Comparison of ENCODE assay signal across 24 cellular contexts in genomic region chr12:103586791-103587370, GRCh38. TPM values are rescaled to one million over a fixed set of nuclear protein-coding genes. Genes with fewer than 3 reads are reported as not detected.
A peak's percentile ranks its signal among the peaks of the same experiment; 100 is the strongest.
DNase-seq lines count a peak whose midpoint lies in the region; ATAC-seq, FAIRE-seq and TF ChIP-seq lines count a peak whose summit lies in the region.
"Had no signal": no experiment of that assay in that cellular context is flagged by ENCODE, and none has a peak within 500 bp of the region (broad histone marks: within the 10 kb centered on the region; RNA-seq: fewer than 3 reads in every experiment).

A gene with protein sequence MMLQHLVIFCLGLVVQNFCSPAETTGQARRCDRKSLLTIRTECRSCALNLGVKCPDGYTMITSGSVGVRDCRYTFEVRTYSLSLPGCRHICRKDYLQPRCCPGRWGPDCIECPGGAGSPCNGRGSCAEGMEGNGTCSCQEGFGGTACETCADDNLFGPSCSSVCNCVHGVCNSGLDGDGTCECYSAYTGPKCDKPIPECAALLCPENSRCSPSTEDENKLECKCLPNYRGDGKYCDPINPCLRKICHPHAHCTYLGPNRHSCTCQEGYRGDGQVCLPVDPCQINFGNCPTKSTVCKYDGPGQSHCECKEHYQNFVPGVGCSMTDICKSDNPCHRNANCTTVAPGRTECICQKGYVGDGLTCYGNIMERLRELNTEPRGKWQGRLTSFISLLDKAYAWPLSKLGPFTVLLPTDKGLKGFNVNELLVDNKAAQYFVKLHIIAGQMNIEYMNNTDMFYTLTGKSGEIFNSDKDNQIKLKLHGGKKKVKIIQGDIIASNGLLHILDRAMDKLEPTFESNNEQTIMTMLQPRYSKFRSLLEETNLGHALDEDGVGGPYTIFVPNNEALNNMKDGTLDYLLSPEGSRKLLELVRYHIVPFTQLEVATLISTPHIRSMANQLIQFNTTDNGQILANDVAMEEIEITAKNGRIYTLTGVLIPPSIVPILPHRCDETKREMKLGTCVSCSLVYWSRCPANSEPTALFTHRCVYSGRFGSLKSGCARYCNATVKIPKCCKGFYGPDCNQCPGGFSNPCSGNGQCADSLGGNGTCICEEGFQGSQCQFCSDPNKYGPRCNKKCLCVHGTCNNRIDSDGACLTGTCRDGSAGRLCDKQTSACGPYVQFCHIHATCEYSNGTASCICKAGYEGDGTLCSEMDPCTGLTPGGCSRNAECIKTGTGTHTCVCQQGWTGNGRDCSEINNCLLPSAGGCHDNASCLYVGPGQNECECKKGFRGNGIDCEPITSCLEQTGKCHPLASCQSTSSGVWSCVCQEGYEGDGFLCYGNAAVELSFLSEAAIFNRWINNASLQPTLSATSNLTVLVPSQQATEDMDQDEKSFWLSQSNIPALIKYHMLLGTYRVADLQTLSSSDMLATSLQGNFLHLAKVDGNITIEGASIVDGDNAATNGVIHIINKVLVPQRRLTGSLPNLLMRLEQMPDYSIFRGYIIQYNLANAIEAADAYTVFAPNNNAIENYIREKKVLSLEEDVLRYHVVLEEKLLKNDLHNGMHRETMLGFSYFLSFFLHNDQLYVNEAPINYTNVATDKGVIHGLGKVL (N-terminal part only) (plus strand): TSS chr12:103587273. CDS start chr12:103587477, 204 bp downstream.

- H3K27me3 ChIP-seq in heart left ventricle = peaks cover 0 to 3% (median 0%) of the 10 kb centered on the region in 9 donors
- H3K27me3 ChIP-seq in K562 (ENCODE audit: control insufficient read depth in 2 of 2, insufficient read depth in 2 of 2, low read length in 2 of 2) = no peaks in the 10 kb centered on the region
- no peaks in the 10 kb centered on the region for H3K27me3 ChIP-seq in right lobe of liver
- peaks cover 3% of the 10 kb centered on the region for H3K27me3 ChIP-seq in CD4-positive, alpha-beta memory T cell (ENCODE audit: insufficient read depth, low read length)

- H3K36me3 Mint-ChIP-seq in stimulated activated memory B cell treated with anti-CD40 and anti-IgM and Interleukin-4, amounts not matched to agents 10 μg/mL and 1 μg/mL and 100 μg/mL, for 72 hours = no peaks in the 10 kb centered on the region
- no peaks in the 10 kb centered on the region for H3K36me3 Mint-ChIP-seq in CD4-positive, alpha-beta memory T cell

- DNase-seq in left ventricle myocardium superior (peak; percentile 15), heart left ventricle (no peak), K562 (ENCODE audit: extremely low read depth in 1 of 4, low spot score in 3 of 4) (no peak), right lobe of liver (peak in 1 of 3 donors; percentile 46), pons (ENCODE audit: low spot score) (no peak)
- no peak for DNase-seq in CD4-positive, alpha-beta memory T cell
- DNase-seq: DMS153, DND-41, HCEC 1CT, IMR-90, NCI-H1048, NCI-H2029 treated with DMSO at 0.1 percent for 48 hours, NCI-H2227 treated with DMSO at 0.1 percent for 48 hours, NCI-H526 treated with DMSO at 0.1 percent for 48 hours, PC-9, SHP77 had no signal

- H2AFZ ChIP-seq in K562 (ENCODE audit: low read depth, low read length) = no peak within 1 kb of the TSS
- H2AFZ ChIP-seq: GM23248, PC-9 had no signal

- H3K4me1 ChIP-seq in heart left ventricle = no peaks in the 10 kb centered on the region
- no peaks in the 10 kb centered on the region for H3K4me1 ChIP-seq in K562 (replicated peaks in 1 of 2; ENCODE audit: control insufficient read depth in 2 of 2, insufficient read depth in 2 of 2, low read length in 2 of 2)
- H3K4me1 ChIP-seq in right lobe of liver = no peaks in the 10 kb centered on the region
- no peaks in the 10 kb centered on the region for H3K4me1 ChIP-seq in CD4-positive, alpha-beta memory T cell (ENCODE audit: insufficient read depth, low read length)

- CTCF ChIA-PET in K562 (lab: Yijun Ruan, JAX; ENCODE audit: low intra/inter-chr PET ratio) = no interaction called here
- CTCF ChIA-PET in CD4-positive, alpha-beta memory T cell (lab: Charles Lee; ENCODE audit: partially characterized antibody) = no interaction called here

- TF ChIP-seq EP300 in K562 (IDR thresholded peaks at IDR 0.05; ENCODE audit: low read length) = no peak

- H3K4me2 ChIP-seq in K562 (ENCODE audit: insufficient read depth, low read length) = no peak within 1 kb of the TSS
- H3K4me2 ChIP-seq: KMS-11, PC-9 had no signal

- in situ Hi-C loops in K562 (cut with MboI) = no loop called here

- H3K4me3 ChIP-seq in heart left ventricle = no peak within 1 kb of the TSS
- no peak within 1 kb of the TSS for H3K4me3 ChIP-seq in K562
- H3K4me3 ChIP-seq in right lobe of liver = peak within 1 kb of the TSS in 2 of 3 donors; percentile 12 to 29
- no peak within 1 kb of the TSS for H3K4me3 ChIP-seq in CD4-positive, alpha-beta memory T cell (ENCODE audit: low read length in 2 of 2)
- H3K4me3 ChIP-seq: GM23248, PC-9 had no signal

- no peaks in the 10 kb centered on the region for H3K9me3 Mint-ChIP-seq in stimulated activated memory B cell treated with anti-CD40 and anti-IgM and Interleukin-4, amounts not matched to agents 10 μg/mL and 1 μg/mL and 100 μg/mL, for 72 hours
- peaks cover 0 to 3% (median 0%) of the 10 kb centered on the region in 8 donors for H3K9me3 Mint-ChIP-seq in CD4-positive, alpha-beta memory T cell

- H3K4me1 Mint-ChIP-seq in stimulated activated memory B cell treated with anti-CD40 and anti-IgM and Interleukin-4, amounts not matched to agents 10 μg/mL and 1 μg/mL and 100 μg/mL, for 72 hours = no peaks in the 10 kb centered on the region
- no peaks in the 10 kb centered on the region for H3K4me1 Mint-ChIP-seq in CD4-positive, alpha-beta memory T cell

- no peak for TF ChIP-seq RAD21 in K562 (CRISPR knock-in tag; conservative IDR thresholded peaks at IDR 0.05 in 1 of 2, IDR thresholded peaks at IDR 0.05 in 1 of 2)

- POLR2A ChIA-PET in K562 (lab: Yijun Ruan, JAX) = no interaction called here
- POLR2A ChIA-PET in CD4-positive, alpha-beta memory T cell (lab: Charles Lee; ENCODE audit: partially characterized antibody) = no interaction called here

- TF ChIP-seq POLR2A in heart left ventricle (IDR thresholded peaks at IDR 0.05) (no peak), K562 (conservative IDR thresholded peaks at IDR 0.05) (no peak), right lobe of liver (IDR thresholded peaks at IDR 0.05) (no peak)

- ATAC-seq in left ventricle myocardium superior (no peak), heart left ventricle (no peak), K562 (no peak), right lobe of liver (peak; percentile 67 to 81 (median 70))
- peak; percentile 36 for ATAC-seq in stimulated activated memory B cell treated with anti-CD40 and anti-IgM and Interleukin-4, amounts not matched to agents 10 μg/mL and 1 μg/mL and 100 μg/mL, for 72 hours

- H3K9me3 ChIP-seq in heart left ventricle (no peaks in the 10 kb centered on the region), K562 (replicated peaks; ENCODE audit: control insufficient read depth, insufficient read depth, low read depth, low read length) (no peaks in the 10 kb centered on the region), right lobe of liver (no peaks in the 10 kb centered on the region)
- no peaks in the 10 kb centered on the region for H3K9me3 ChIP-seq in CD4-positive, alpha-beta memory T cell (ENCODE audit: control insufficient read depth in 1 of 2, low read length in 2 of 2)

- TF ChIP-seq CTCF in heart left ventricle (IDR thresholded peaks at IDR 0.05) (no peak), K562 (IDR thresholded peaks at IDR 0.05 in 2 of 3, conservative IDR thresholded peaks at IDR 0.05 in 1 of 3; ENCODE audit: insufficient read depth in 2 of 3, low read depth in 1 of 3, low read length in 3 of 3) (no peak), right lobe of liver (IDR thresholded peaks at IDR 0.05) (no peak)

- intact Hi-C loops in left ventricle myocardium superior (cut with micrococcal nuclease) (no loop called here), heart left ventricle (cut with DNase I) (loop anchor here in 3 of 10 donors (5.0 to 10.0 kb wide), 3 partner anchors 45 to 288 kb away; no protein-coding TSS in a partner anchor), K562 (cut with micrococcal nuclease) (loop anchor here (10.0 kb wide), 1 partner anchor 278 kb away; no protein-coding TSS in a partner anchor), right lobe of liver (cut with DNase I) (no loop called here)
- intact Hi-C loops in CD4-positive, alpha-beta memory T cell (cut with micrococcal nuclease) = no loop called here

- H3K36me3 ChIP-seq in heart left ventricle (no peaks in the 10 kb centered on the region), K562 (ENCODE audit: control insufficient read depth, insufficient read depth, low read length) (no peaks in the 10 kb centered on the region), right lobe of liver (no peaks in the 10 kb centered on the region)
- H3K36me3 ChIP-seq in CD4-positive, alpha-beta memory T cell (ENCODE audit: insufficient read depth, low read length) = no peaks in the 10 kb centered on the region

- no peaks in the 10 kb centered on the region for H3K79me2 ChIP-seq in K562 (ENCODE audit: control insufficient read depth, insufficient read depth, low read length)

- no TSS peak for BruUV-seq in K562 (replicated peaks; lab: Mats Ljungman, UMichigan)

- no peak for FAIRE-seq in K562 (lab: Jason Lieb, UNC)

- H3K4me3 Mint-ChIP-seq in stimulated activated memory B cell treated with anti-CD40 and anti-IgM and Interleukin-4, amounts not matched to agents 10 μg/mL and 1 μg/mL and 100 μg/mL, for 72 hours = no peak within 1 kb of the TSS
- H3K4me3 Mint-ChIP-seq in CD4-positive, alpha-beta memory T cell = no peak within 1 kb of the TSS

- H4K20me1 ChIP-seq in K562 (replicated peaks; ENCODE audit: control insufficient read depth, insufficient read depth, low read length) = no peaks in the 10 kb centered on the region

- H3K9ac ChIP-seq in K562 (ENCODE audit: insufficient read depth in 1 of 2, low read depth in 2 of 2, low read length in 2 of 2) = no peak within 1 kb of the TSS
- H3K9ac ChIP-seq: GM23248, KMS-11 had no signal

- H3K9me1 ChIP-seq in K562 (ENCODE audit: control insufficient read depth, insufficient read depth, low read length) = no peaks in the 10 kb centered on the region

- H3K27ac Mint-ChIP-seq in stimulated activated memory B cell treated with anti-CD40 and anti-IgM and Interleukin-4, amounts not matched to agents 10 μg/mL and 1 μg/mL and 100 μg/mL, for 72 hours = no peak within 1 kb of the TSS
- H3K27ac Mint-ChIP-seq in CD4-positive, alpha-beta memory T cell = no peak within 1 kb of the TSS

- H3K27ac ChIP-seq in heart left ventricle (no peak within 1 kb of the TSS), K562 (ENCODE audit: extremely low read depth, low read depth, low read length) (no peak within 1 kb of the TSS), right lobe of liver (peak within 1 kb of the TSS in 1 of 3 donors; percentile 11)
- H3K27ac ChIP-seq in CD4-positive, alpha-beta memory T cell (ENCODE audit: low read depth, low read length) = no peak within 1 kb of the TSS
- H3K27ac ChIP-seq: GM23248, KMS-11, PC-9 had no signal

- 62 to 78% (median 68%) methylated on average over 9 of the region's 9 CpGs for WGBS in heart left ventricle, 4 donors
- under 1% methylated on average over 9 of the region's 9 CpGs for WGBS in K562 (ENCODE audit: insufficient coverage, low coverage, missing lambda C conversion rate)
- WGBS in right lobe of liver (ENCODE audit: insufficient coverage, low coverage, low lambda C conversion rate, missing lambda C conversion rate) = 46% methylated on average over 9 of the region's 9 CpGs

- peaks cover 12% of the 10 kb centered on the region for H3K27me3 Mint-ChIP-seq in stimulated activated memory B cell treated with anti-CD40 and anti-IgM and Interleukin-4, amounts not matched to agents 10 μg/mL and 1 μg/mL and 100 μg/mL, for 72 hours
- peaks cover 3 to 5% of the 10 kb centered on the region in 2 donors for H3K27me3 Mint-ChIP-seq in CD4-positive, alpha-beta memory T cell

RNA-seq across cellular contexts. Expression of the gene that starts here (rescaled TPM):
- total RNA-seq in left ventricle myocardium superior (0.25 TPM), heart left ventricle (1 to 10 TPM in 1 of 9 donors, under 1 TPM in 4, not detected in 4; 0.12 to 3.5 (median 0.37) TPM), K562 (2014; rRNA removed) (not detected in 2 replicates), K562 (2014; rRNA removed; fragmentation: Illumina TruSeq; extraction: Trizol) (not detected in 2 replicates), K562 (2015; rRNA removed; fragmentation: Illumina TruSeq; extraction: Trizol) (not detected in 2 replicates), K562 (2021) (not detected in 2 replicates), right lobe of liver (10 to 100 TPM in 4 of 6 experiments, 1 to 10 TPM in 2; 5.5 to 32.2 (median 18.5) TPM)
- polyA plus RNA-seq in heart left ventricle (not detected), K562 (2011; rRNA removed) (not detected in 2 replicates), K562 (2014; fragmentation: Illumina TruSeq; extraction: Trizol) (not detected in 2 replicates), K562 (2014; fragmentation: Nextera tagmentation; extraction: Ambion mirVana) (under 1 TPM in 1 of 2 experiments, not detected in 1; 0.10 TPM), K562 (2014; rRNA removed) (not detected in 2 replicates)
- not detected in 2 replicates for total RNA-seq in K562 (2011; cell fraction: chromatin; rRNA removed; ENCODE audit: low replicate concordance)
- total RNA-seq in K562 (2011; cell fraction: nucleolus; rRNA removed) = not detected in 2 replicates
- not detected in 2 replicates for total RNA-seq in K562 (2011; cell fraction: nucleoplasm; rRNA removed)
- polyA plus RNA-seq in K562 (2011; cell fraction: cytosol; rRNA removed) = not detected in 2 replicates
- polyA plus RNA-seq in K562 (2011; cell fraction: nucleus; rRNA removed) = not detected in 2 replicates
- polyA plus RNA-seq in K562 (2012) = 0.32 and 1.1 TPM in 2 replicates
- polyA minus RNA-seq in K562 (2011; rRNA and poly(A)+ RNA removed) = not detected in 2 replicates
- polyA minus RNA-seq in K562 (2011; cell fraction: cytosol; rRNA and poly(A)+ RNA removed) = not detected in 2 replicates
- not detected in 2 replicates for polyA minus RNA-seq in K562 (2011; cell fraction: nucleus; rRNA and poly(A)+ RNA removed)
- not detected for total RNA-seq in CD4-positive, alpha-beta memory T cell
- not detected for polyA plus RNA-seq in CD4-positive, alpha-beta memory T cell
- total RNA-seq: A172, GM23248, IMR-90, NCI-H460, PC-9, RPMI7951, SK-MEL-5 had no signal
- polyA plus RNA-seq: BJ, GM23248, IMR-90 had no signal

Comparison
In these comparisons a context has a peak if more than half of its experiments do, and no peak if none do; other contexts are left out.
1. Peak in DNase-seq in left ventricle myocardium superior; RNA of the gene not detected or under 1 TPM.
2. ATAC-seq: peak in right lobe of liver (4 of 4) and stimulated activated memory B cell treated with anti-CD40 and anti-IgM and Interleukin-4, amounts not matched to agents 10 μg/mL and 1 μg/mL and 100 μg/mL, for 72 hours (single experiment); none in left ventricle myocardium superior (single experiment), heart left ventricle (0 of 4) and K562 (single experiment).
3. H3K4me3 ChIP-seq: peak in right lobe of liver (2 of 3); none in heart left ventricle (0 of 12), K562 (single experiment) and CD4-positive, alpha-beta memory T cell (0 of 2).